Comparison of ENCODE assay signal across 1 cellular context in genomic region chr17:63446218-63446980, GRCh38.
TF ChIP-seq lines count a peak whose summit lies in the region.

A gene with protein sequence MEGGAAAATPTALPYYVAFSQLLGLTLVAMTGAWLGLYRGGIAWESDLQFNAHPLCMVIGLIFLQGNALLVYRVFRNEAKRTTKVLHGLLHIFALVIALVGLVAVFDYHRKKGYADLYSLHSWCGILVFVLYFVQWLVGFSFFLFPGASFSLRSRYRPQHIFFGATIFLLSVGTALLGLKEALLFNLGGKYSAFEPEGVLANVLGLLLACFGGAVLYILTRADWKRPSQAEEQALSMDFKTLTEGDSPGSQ (minus strand): TSS chr17:63446306. CDS start chr17:63437547, 8,759 bp downstream.

TF ChIP-seq in K562, 482 proteins besides CTCF, POLR2A, EP300 and RAD21 (continued from another document and continues in another):
- TF ChIP-seq SRSF1 (IDR thresholded peaks at IDR 0.05; ENCODE audit: low read depth, low read length): peak; percentile 75; the same call in 1 of the 2 replicates
- no peak for TF ChIP-seq TCF15 (CRISPR knock-in tag; IDR thresholded peaks at IDR 0.05)
- peak; percentile 37; the same call in 1 of the 2 replicates for TF ChIP-seq JUN (IDR thresholded peaks at IDR 0.05; ENCODE audit: borderline replicate concordance, low read depth, low read length)
- peak; percentile 89 for TF ChIP-seq JUN (CRISPR knock-in tag; IDR thresholded peaks at IDR 0.05; ENCODE audit: borderline replicate concordance)
- TF ChIP-seq ZNF41 (CRISPR knock-in tag; conservative IDR thresholded peaks at IDR 0.05): no peak
- no peak for TF ChIP-seq GTF3C2 (IDR thresholded peaks at IDR 0.05; ENCODE audit: borderline replicate concordance, extremely low read depth, insufficient read length)
- TF ChIP-seq, protein P1, sequence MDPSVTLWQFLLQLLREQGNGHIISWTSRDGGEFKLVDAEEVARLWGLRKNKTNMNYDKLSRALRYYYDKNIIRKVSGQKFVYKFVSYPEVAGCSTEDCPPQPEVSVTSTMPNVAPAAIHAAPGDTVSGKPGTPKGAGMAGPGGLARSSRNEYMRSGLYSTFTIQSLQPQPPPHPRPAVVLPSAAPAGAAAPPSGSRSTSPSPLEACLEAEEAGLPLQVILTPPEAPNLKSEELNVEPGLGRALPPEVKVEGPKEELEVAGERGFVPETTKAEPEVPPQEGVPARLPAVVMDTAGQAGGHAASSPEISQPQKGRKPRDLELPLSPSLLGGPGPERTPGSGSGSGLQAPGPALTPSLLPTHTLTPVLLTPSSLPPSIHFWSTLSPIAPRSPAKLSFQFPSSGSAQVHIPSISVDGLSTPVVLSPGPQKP (CRISPR knock-in tag; IDR thresholded peaks at IDR 0.05): 0 out of 2 replicates have a peak, but pooled peaks have one; percentile 16
- TF ChIP-seq, protein P2, sequence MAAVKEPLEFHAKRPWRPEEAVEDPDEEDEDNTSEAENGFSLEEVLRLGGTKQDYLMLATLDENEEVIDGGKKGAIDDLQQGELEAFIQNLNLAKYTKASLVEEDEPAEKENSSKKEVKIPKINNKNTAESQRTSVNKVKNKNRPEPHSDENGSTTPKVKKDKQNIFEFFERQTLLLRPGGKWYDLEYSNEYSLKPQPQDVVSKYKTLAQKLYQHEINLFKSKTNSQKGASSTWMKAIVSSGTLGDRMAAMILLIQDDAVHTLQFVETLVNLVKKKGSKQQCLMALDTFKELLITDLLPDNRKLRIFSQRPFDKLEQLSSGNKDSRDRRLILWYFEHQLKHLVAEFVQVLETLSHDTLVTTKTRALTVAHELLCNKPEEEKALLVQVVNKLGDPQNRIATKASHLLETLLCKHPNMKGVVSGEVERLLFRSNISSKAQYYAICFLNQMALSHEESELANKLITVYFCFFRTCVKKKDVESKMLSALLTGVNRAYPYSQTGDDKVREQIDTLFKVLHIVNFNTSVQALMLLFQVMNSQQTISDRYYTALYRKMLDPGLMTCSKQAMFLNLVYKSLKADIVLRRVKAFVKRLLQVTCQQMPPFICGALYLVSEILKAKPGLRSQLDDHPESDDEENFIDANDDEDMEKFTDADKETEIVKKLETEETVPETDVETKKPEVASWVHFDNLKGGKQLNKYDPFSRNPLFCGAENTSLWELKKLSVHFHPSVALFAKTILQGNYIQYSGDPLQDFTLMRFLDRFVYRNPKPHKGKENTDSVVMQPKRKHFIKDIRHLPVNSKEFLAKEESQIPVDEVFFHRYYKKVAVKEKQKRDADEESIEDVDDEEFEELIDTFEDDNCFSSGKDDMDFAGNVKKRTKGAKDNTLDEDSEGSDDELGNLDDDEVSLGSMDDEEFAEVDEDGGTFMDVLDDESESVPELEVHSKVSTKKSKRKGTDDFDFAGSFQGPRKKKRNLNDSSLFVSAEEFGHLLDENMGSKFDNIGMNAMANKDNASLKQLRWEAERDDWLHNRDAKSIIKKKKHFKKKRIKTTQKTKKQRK (IDR thresholded peaks at IDR 0.05; ENCODE audit: borderline replicate concordance, low read depth, low read length): no peak
- TF ChIP-seq ZBTB9 (CRISPR knock-in tag; IDR thresholded peaks at IDR 0.05): peak; percentile 40; the same call in 1 of the 2 replicates
- TF ChIP-seq SETDB1 (IDR thresholded peaks at IDR 0.05; ENCODE audit: low read length): no peak
- no peak for TF ChIP-seq ZNF778 (CRISPR knock-in tag; IDR thresholded peaks at IDR 0.05)
- TF ChIP-seq ZNF282 (CRISPR knock-in tag; IDR thresholded peaks at IDR 0.05): peak; percentile 65; the same call in 1 of the 2 replicates
- peak; percentile 49 for TF ChIP-seq CAMTA2 (CRISPR knock-in tag; conservative IDR thresholded peaks at IDR 0.05)
- no peak for TF ChIP-seq ZNF699 (CRISPR knock-in tag; IDR thresholded peaks at IDR 0.05; ENCODE audit: insufficient replicate concordance)
- TF ChIP-seq ZNF124 (CRISPR knock-in tag; IDR thresholded peaks at IDR 0.05): 0 out of 2 replicates have a peak, but pooled peaks have one; percentile 70
- TF ChIP-seq ARID1B (IDR thresholded peaks at IDR 0.05): no peak; the same call in 1 of the 2 replicates
- TF ChIP-seq NEUROD1 (IDR thresholded peaks at IDR 0.05; ENCODE audit: borderline replicate concordance, low read depth, low read length, partially characterized antibody): no peak
- no peak for TF ChIP-seq MIER1 (IDR thresholded peaks at IDR 0.05; ENCODE audit: low read depth)
- TF ChIP-seq HDAC3 (IDR thresholded peaks at IDR 0.05; ENCODE audit: borderline replicate concordance, partially characterized antibody): no peak
- TF ChIP-seq SNIP1 (IDR thresholded peaks at IDR 0.05; ENCODE audit: low read depth): no peak
- no peak for TF ChIP-seq ZC3H4 (CRISPR knock-in tag; IDR thresholded peaks at IDR 0.05; ENCODE audit: borderline replicate concordance)
- no peak for TF ChIP-seq HMBOX1 (IDR thresholded peaks at IDR 0.05)
- TF ChIP-seq TAF9B (IDR thresholded peaks at IDR 0.05; ENCODE audit: partially characterized antibody): no peak
- TF ChIP-seq TGIF2 (CRISPR knock-in tag; IDR thresholded peaks at IDR 0.05): peak; percentile 70; the same call in 1 of the 2 replicates
- peak; percentile 39; the same call in 1 of the 2 replicates for TF ChIP-seq MBD2 (IDR thresholded peaks at IDR 0.05; ENCODE audit: borderline replicate concordance, low read depth)
- TF ChIP-seq WHSC1 (IDR thresholded peaks at IDR 0.05; ENCODE audit: low read length): no peak
- TF ChIP-seq IRF2 (CRISPR knock-in tag; IDR thresholded peaks at IDR 0.05): no peak
- peak; percentile 99 for TF ChIP-seq BHLHE40 (IDR thresholded peaks at IDR 0.05; ENCODE audit: low read length)
- TF ChIP-seq REST (CRISPR knock-in tag; IDR thresholded peaks at IDR 0.05; ENCODE audit: low read depth): peak; percentile 41; the same call in 1 of the 2 replicates
- TF ChIP-seq ZNF217 (CRISPR knock-in tag; IDR thresholded peaks at IDR 0.05): no peak
- no peak for TF ChIP-seq ZNF212 (CRISPR knock-in tag; IDR thresholded peaks at IDR 0.05)
- TF ChIP-seq HOXB6 (CRISPR knock-in tag; IDR thresholded peaks at IDR 0.05; ENCODE audit: borderline replicate concordance): no peak
- no peak for TF ChIP-seq IFI16 (CRISPR knock-in tag; IDR thresholded peaks at IDR 0.05)
- TF ChIP-seq, protein P3, sequence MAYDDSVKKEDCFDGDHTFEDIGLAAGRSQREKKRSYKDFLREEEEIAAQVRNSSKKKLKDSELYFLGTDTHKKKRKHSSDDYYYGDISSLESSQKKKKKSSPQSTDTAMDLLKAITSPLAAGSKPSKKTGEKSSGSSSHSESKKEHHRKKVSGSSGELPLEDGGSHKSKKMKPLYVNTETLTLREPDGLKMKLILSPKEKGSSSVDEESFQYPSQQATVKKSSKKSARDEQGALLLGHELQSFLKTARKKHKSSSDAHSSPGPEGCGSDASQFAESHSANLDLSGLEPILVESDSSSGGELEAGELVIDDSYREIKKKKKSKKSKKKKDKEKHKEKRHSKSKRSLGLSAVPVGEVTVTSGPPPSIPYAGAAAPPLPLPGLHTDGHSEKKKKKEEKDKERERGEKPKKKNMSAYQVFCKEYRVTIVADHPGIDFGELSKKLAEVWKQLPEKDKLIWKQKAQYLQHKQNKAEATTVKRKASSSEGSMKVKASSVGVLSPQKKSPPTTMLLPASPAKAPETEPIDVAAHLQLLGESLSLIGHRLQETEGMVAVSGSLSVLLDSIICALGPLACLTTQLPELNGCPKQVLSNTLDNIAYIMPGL (CRISPR knock-in tag; IDR thresholded peaks at IDR 0.05): peak; percentile 76; the same call in 1 of the 2 replicates
- 0 out of 2 replicates have a peak, but pooled peaks have one; percentile 22 for TF ChIP-seq ZNF766 (CRISPR knock-in tag; conservative IDR thresholded peaks at IDR 0.05)
- TF ChIP-seq SP2 (IDR thresholded peaks at IDR 0.05; ENCODE audit: extremely low read depth, low read depth, low read length, poor library complexity, severe bottlenecking): no peak
- TF ChIP-seq BDP1 (IDR thresholded peaks at IDR 0.05; ENCODE audit: insufficient read depth, insufficient read length): no peak
- 0 out of 2 replicates have a peak, but pooled peaks have one; percentile 19 for TF ChIP-seq SOX6 (IDR thresholded peaks at IDR 0.05)
- peak; percentile 48 for TF ChIP-seq TBP (optimal IDR thresholded peaks at IDR 0.05; ENCODE audit: low read depth, low read length)
- TF ChIP-seq CREB1 (IDR thresholded peaks at IDR 0.05): peak; percentile 51; the same call in 1 of the 2 replicates
- peak; percentile 35; the same call in 1 of the 2 replicates for TF ChIP-seq CREB1 (CRISPR knock-in tag; IDR thresholded peaks at IDR 0.05)
- TF ChIP-seq RBM17 (IDR thresholded peaks at IDR 0.05; ENCODE audit: borderline replicate concordance, low read depth, low read length): no peak
- peak; percentile 85 for TF ChIP-seq MXD1 (CRISPR knock-in tag; IDR thresholded peaks at IDR 0.05; ENCODE audit: borderline replicate concordance, poor library complexity, severe bottlenecking)
- no peak for TF ChIP-seq RBM22 (IDR thresholded peaks at IDR 0.05; ENCODE audit: low read depth, low read length, poor library complexity, severe bottlenecking)
